Comparison of ENCODE assay signal across 1 cellular context in the genomic region with DNA sequence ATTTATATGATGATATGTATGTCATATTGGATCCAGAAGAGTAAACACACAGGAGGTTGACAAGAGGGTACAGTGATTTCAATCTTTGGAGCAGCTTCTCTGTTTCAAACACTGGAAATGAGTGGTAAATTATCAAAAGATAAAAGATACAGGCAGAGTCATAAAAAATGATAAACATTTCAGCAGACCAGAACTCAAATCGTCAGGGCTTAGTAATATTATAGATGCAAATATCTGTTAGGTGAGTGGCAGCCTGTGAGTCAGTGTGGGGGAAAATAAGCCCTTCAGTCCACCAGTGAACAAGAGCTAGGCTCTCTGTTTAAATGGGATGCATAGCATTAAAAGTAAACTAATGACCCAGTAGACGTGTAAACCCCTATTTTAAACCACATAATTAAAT.
TF ChIP-seq lines count a peak whose summit lies in the region.

No MANE protein-coding gene starts in this region.

TF ChIP-seq in SK-N-SH treated with all-trans-retinoic acid at 6 μM for 48 hours, 23 proteins besides CTCF, POLR2A, EP300 and RAD21 (continued from another document):
- TF ChIP-seq, protein P1, sequence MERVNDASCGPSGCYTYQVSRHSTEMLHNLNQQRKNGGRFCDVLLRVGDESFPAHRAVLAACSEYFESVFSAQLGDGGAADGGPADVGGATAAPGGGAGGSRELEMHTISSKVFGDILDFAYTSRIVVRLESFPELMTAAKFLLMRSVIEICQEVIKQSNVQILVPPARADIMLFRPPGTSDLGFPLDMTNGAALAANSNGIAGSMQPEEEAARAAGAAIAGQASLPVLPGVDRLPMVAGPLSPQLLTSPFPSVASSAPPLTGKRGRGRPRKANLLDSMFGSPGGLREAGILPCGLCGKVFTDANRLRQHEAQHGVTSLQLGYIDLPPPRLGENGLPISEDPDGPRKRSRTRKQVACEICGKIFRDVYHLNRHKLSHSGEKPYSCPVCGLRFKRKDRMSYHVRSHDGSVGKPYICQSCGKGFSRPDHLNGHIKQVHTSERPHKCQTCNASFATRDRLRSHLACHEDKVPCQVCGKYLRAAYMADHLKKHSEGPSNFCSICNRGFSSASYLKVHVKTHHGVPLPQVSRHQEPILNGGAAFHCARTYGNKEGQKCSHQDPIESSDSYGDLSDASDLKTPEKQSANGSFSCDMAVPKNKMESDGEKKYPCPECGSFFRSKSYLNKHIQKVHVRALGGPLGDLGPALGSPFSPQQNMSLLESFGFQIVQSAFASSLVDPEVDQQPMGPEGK (CRISPR knock-in tag; IDR thresholded peaks at IDR 0.05; ENCODE audit: borderline replicate concordance): no peak
- no peak for TF ChIP-seq PPARA (CRISPR knock-in tag; IDR thresholded peaks at IDR 0.05; ENCODE audit: borderline replicate concordance)
- TF ChIP-seq, protein P2, sequence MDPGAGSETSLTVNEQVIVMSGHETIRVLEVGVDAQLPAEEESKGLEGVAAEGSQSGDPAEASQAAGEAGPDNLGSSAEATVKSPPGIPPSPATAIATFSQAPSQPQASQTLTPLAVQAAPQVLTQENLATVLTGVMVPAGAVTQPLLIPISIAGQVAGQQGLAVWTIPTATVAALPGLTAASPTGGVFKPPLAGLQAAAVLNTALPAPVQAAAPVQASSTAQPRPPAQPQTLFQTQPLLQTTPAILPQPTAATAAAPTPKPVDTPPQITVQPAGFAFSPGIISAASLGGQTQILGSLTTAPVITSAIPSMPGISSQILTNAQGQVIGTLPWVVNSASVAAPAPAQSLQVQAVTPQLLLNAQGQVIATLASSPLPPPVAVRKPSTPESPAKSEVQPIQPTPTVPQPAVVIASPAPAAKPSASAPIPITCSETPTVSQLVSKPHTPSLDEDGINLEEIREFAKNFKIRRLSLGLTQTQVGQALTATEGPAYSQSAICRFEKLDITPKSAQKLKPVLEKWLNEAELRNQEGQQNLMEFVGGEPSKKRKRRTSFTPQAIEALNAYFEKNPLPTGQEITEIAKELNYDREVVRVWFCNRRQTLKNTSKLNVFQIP (CRISPR knock-in tag; IDR thresholded peaks at IDR 0.05; ENCODE audit: borderline replicate concordance, low read depth): no peak
- TF ChIP-seq ZNF70 (CRISPR knock-in tag; IDR thresholded peaks at IDR 0.05): no peak
- TF ChIP-seq ZFP3 (CRISPR knock-in tag; IDR thresholded peaks at IDR 0.05): no peak
- TF ChIP-seq, protein P3, sequence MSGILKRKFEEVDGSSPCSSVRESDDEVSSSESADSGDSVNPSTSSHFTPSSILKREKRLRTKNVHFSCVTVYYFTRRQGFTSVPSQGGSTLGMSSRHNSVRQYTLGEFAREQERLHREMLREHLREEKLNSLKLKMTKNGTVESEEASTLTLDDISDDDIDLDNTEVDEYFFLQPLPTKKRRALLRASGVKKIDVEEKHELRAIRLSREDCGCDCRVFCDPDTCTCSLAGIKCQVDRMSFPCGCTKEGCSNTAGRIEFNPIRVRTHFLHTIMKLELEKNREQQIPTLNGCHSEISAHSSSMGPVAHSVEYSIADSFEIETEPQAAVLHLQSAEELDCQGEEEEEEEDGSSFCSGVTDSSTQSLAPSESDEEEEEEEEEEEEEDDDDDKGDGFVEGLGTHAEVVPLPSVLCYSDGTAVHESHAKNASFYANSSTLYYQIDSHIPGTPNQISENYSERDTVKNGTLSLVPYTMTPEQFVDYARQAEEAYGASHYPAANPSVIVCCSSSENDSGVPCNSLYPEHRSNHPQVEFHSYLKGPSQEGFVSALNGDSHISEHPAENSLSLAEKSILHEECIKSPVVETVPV (CRISPR knock-in tag; IDR thresholded peaks at IDR 0.05): no peak
